7 cellular contexts compared by ENCODE assay signal in genomic region chr3:171646357-171647133, GRCh38.
DNase-seq lines count a peak whose midpoint lies in the region; ATAC-seq and TF ChIP-seq lines count a peak whose summit lies in the region.

No MANE protein-coding gene starts in this region.

- H3K36me3 ChIP-seq in GM06990 (ENCODE audit: control insufficient read depth, insufficient read depth, low read length): no peaks in the 10 kb centered on the region
- no peaks in the 10 kb centered on the region for H3K36me3 ChIP-seq in SJCRH30
- H3K36me3 ChIP-seq in ovary: no peaks in the 10 kb centered on the region

- no peaks in the 10 kb centered on the region for H3K27me3 ChIP-seq in GM06990 (replicated peaks; ENCODE audit: control insufficient read depth, insufficient read depth, low read length)
- no peaks in the 10 kb centered on the region for H3K27me3 ChIP-seq in SJCRH30
- no peaks in the 10 kb centered on the region for H3K27me3 ChIP-seq in ovary

- TF ChIP-seq EP300 in ovary (IDR thresholded peaks at IDR 0.05): no peak

- 0 out of 2 replicates have a peak, but pooled peaks cover 4% of the 10 kb centered on the region for H3K4me1 ChIP-seq in SJCRH30
- peaks cover 5% of the 10 kb centered on the region for H3K4me1 ChIP-seq in ovary (ENCODE audit: insufficient read depth)

- no peak for TF ChIP-seq POLR2A in ovary (IDR thresholded peaks at IDR 0.05)

- WGBS in ovary, 3 donors: 9 to 16% (median 12%) methylated on average over 4 of the region's 4 CpGs

- TF ChIP-seq CTCF in GM06990 (IDR thresholded peaks at IDR 0.05; ENCODE audit: insufficient read depth, low read length, poor library complexity, severe bottlenecking): peak; percentile 52
- TF ChIP-seq CTCF in fibroblast of the aortic adventitia (IDR thresholded peaks at IDR 0.05; ENCODE audit: insufficient read depth, low read length): peak; percentile 74
- peak; percentile 12 to 74 (median 68) for TF ChIP-seq CTCF in ovary (IDR thresholded peaks at IDR 0.05)

- no peak for ATAC-seq in GM19452 (IDR thresholded peaks at IDR 0.05; ENCODE audit: unreplicated experiment)

- H3K9me3 ChIP-seq in SJCRH30 (replicated peaks) (no peaks in the 10 kb centered on the region), ovary (no peaks in the 10 kb centered on the region)

- H3K27ac ChIP-seq in SJCRH30: peak overlapping the region; percentile 8; the same call in 1 of the 2 replicates
- peak overlapping the region; percentile 36 to 69 for H3K27ac ChIP-seq in ovary

- intact Hi-C loops in ovary (cut with DNase I): loop anchor here in 3 of 4 donors (5.0 to 10.0 kb wide), 4 partner anchors 126 to 696 kb away; no protein-coding TSS in a partner anchor

- DNase-seq in GM06990 (ENCODE audit: extremely low read depth, insufficient read length) (no peak), Kasumi-1 (lab: John Stamatoyannopoulos, UW) (peak; percentile 65 to 75), SJCRH30 (peak; percentile 19 to 65), fibroblast of the aortic adventitia (ENCODE audit: low read depth) (peak; percentile 88), ovary (no peak)
- DNase-seq in stimulated activated CD4-positive, alpha-beta T cell treated with anti-CD3 and anti-CD28 coated beads, Interleukin-1b, Interleukin-23, amount 100 ng/mL, for 48 hours: no peak

- H3K4me3 ChIP-seq in GM06990 (replicated peaks; ENCODE audit: low read depth, low read length): no peak overlapping the region
- no peak overlapping the region for H3K4me3 ChIP-seq in SJCRH30
- H3K4me3 ChIP-seq in fibroblast of the aortic adventitia (ENCODE audit: low read depth, low read length): no peak overlapping the region
- H3K4me3 ChIP-seq in ovary: no peak overlapping the region

Comparison
In these comparisons a context has a peak if more than half of its experiments do, and no peak if none do; other contexts are left out.
1. DNase-seq: peak in Kasumi-1 (2 of 2), SJCRH30 (2 of 2) and fibroblast of the aortic adventitia (single experiment); none in GM06990 (single experiment), ovary (0 of 5) and stimulated activated CD4-positive, alpha-beta T cell treated with anti-CD3 and anti-CD28 coated beads, Interleukin-1b, Interleukin-23, amount 100 ng/mL, for 48 hours (single experiment).
2. Peak in every context shown above with its lines, with median percentiles within 50 percentile points of each other: CTCF ChIP-seq.